11 cellular contexts compared by ENCODE assay signal in genomic region chr2:144834954-144835633, GRCh38.
DNase-seq lines count a peak whose midpoint lies in the region; ATAC-seq and TF ChIP-seq lines count a peak whose summit lies in the region.
"Had no signal": no experiment of that assay in that cellular context is flagged by ENCODE, and none has a peak within 500 bp of the region (broad histone marks: within the 10 kb centered on the region; RNA-seq: fewer than 3 reads in every experiment).

No MANE protein-coding gene starts in this region.

- CTCF ChIA-PET in activated CD4-positive, alpha-beta T cell treated with anti-CD3 and anti-CD28 coated beads, Interleukin-2, amount 10 ng/mL, durations not matched to agents 7 days and 5 days (lab: Charles Lee), result no interaction called here

- POLR2A ChIA-PET in activated CD4-positive, alpha-beta T cell treated with anti-CD3 and anti-CD28 coated beads, Interleukin-2, amount 10 ng/mL, durations not matched to agents 7 days and 5 days (lab: Charles Lee), result no interaction called here
- POLR2A ChIA-PET in naive thymus-derived CD8-positive, alpha-beta T cell (lab: Charles Lee), result no interaction called here

- H2AFZ ChIP-seq in ACC112 (ENCODE audit: low read length, unreplicated experiment), result peak overlapping the region; percentile 71

- peak overlapping the region; percentile 88 for H3K27ac ChIP-seq in ACC112 (ENCODE audit: low read depth, low read length)
- H3K27ac ChIP-seq: BLaER1, suprapubic skin had no signal

- H3K4me3 ChIP-seq in ACC112 (ENCODE audit: low read depth, low read length), result peak overlapping the region; percentile 45
- no peak overlapping the region for H3K4me3 ChIP-seq in MG63
- peak overlapping the region; percentile 29 for H3K4me3 ChIP-seq in choroid plexus epithelial cell (ENCODE audit: low read depth, low read length)
- H3K4me3 ChIP-seq: BLaER1, suprapubic skin had no signal

- no peak for TF ChIP-seq CTCF in choroid plexus epithelial cell (conservative IDR thresholded peaks at IDR 0.05; ENCODE audit: low read depth, low read length)

- H3K4me1 Mint-ChIP-seq in activated CD4-positive, alpha-beta T cell treated with anti-CD3 and anti-CD28 coated beads, Interleukin-2, amount 10 ng/mL, durations not matched to agents 7 days and 5 days, result no peaks in the 10 kb centered on the region
- H3K4me1 Mint-ChIP-seq in naive thymus-derived CD8-positive, alpha-beta T cell, result no peaks in the 10 kb centered on the region

- ATAC-seq in left lobe of liver, result peak; percentile 32
- no peak for ATAC-seq in GM21526 (IDR thresholded peaks at IDR 0.05; ENCODE audit: low FRiP score, unreplicated experiment)
- no peak for ATAC-seq in naive thymus-derived CD8-positive, alpha-beta T cell

- H3K4me3 Mint-ChIP-seq in activated CD4-positive, alpha-beta T cell treated with anti-CD3 and anti-CD28 coated beads, Interleukin-2, amount 10 ng/mL, durations not matched to agents 7 days and 5 days, result no peak overlapping the region
- no peak overlapping the region for H3K4me3 Mint-ChIP-seq in naive thymus-derived CD8-positive, alpha-beta T cell

- no peaks in the 10 kb centered on the region for H3K27me3 Mint-ChIP-seq in activated CD4-positive, alpha-beta T cell treated with anti-CD3 and anti-CD28 coated beads, Interleukin-2, amount 10 ng/mL, durations not matched to agents 7 days and 5 days
- peaks cover 0 to 8% (median 0%) of the 10 kb centered on the region in 5 donors for H3K27me3 Mint-ChIP-seq in naive thymus-derived CD8-positive, alpha-beta T cell

- H3K27ac Mint-ChIP-seq in activated CD4-positive, alpha-beta T cell treated with anti-CD3 and anti-CD28 coated beads, Interleukin-2, amount 10 ng/mL, durations not matched to agents 7 days and 5 days, result no peak overlapping the region
- H3K27ac Mint-ChIP-seq in naive thymus-derived CD8-positive, alpha-beta T cell, result no peak overlapping the region

- no peaks in the 10 kb centered on the region for H3K27me3 ChIP-seq in ACC112 (ENCODE audit: insufficient read depth, low read length)
- H3K27me3 ChIP-seq in MG63, result no peaks in the 10 kb centered on the region
- H3K27me3 ChIP-seq: BLaER1, suprapubic skin had no signal

- peaks cover 42% of the 10 kb centered on the region for H3K4me1 ChIP-seq in ACC112 (ENCODE audit: control insufficient read depth, insufficient read depth, low read length, unreplicated experiment)
- H3K4me1 ChIP-seq: BLaER1, suprapubic skin had no signal

- H3K9me3 Mint-ChIP-seq in activated CD4-positive, alpha-beta T cell treated with anti-CD3 and anti-CD28 coated beads, Interleukin-2, amount 10 ng/mL, durations not matched to agents 7 days and 5 days, result no peaks in the 10 kb centered on the region
- no peaks in the 10 kb centered on the region for H3K9me3 Mint-ChIP-seq in naive thymus-derived CD8-positive, alpha-beta T cell

- H3K36me3 Mint-ChIP-seq in activated CD4-positive, alpha-beta T cell treated with anti-CD3 and anti-CD28 coated beads, Interleukin-2, amount 10 ng/mL, durations not matched to agents 7 days and 5 days (ENCODE audit: low read depth), result no peaks in the 10 kb centered on the region
- H3K36me3 Mint-ChIP-seq in naive thymus-derived CD8-positive, alpha-beta T cell, result no peaks in the 10 kb centered on the region

- H3K36me3 ChIP-seq in ACC112 (ENCODE audit: insufficient read depth, low read length) (no peaks in the 10 kb centered on the region), MG63 (no peaks in the 10 kb centered on the region)
- H3K36me3 ChIP-seq: BLaER1, suprapubic skin had no signal

- H3K79me2 ChIP-seq in ACC112 (ENCODE audit: control insufficient read depth, insufficient read depth, low read length, unreplicated experiment), result no peaks in the 10 kb centered on the region

- H3K9me3 ChIP-seq in MG63, result no peaks in the 10 kb centered on the region
- H3K9me3 ChIP-seq: BLaER1, suprapubic skin had no signal

- peak; percentile 44 for DNase-seq in MG63
- DNase-seq in choroid plexus epithelial cell (ENCODE audit: low read depth), result peak; percentile 92
- no peak for DNase-seq in left lobe of liver (ENCODE audit: low spot score)
- DNase-seq in activated CD4-positive, alpha-beta T cell treated with anti-CD3 and anti-CD28 coated beads, Interleukin-2, amount 10 ng/mL, durations not matched to agents 7 days and 5 days, result no peak
- DNase-seq in C1 segment of cervical spinal cord (lab: John Stamatoyannopoulos, UW), result no peak
- DNase-seq in naive thymus-derived CD8-positive, alpha-beta T cell, result no peak
- DNase-seq: activated CD4-positive, alpha-beta T cell treated with anti-CD3 and anti-CD28 coated beads for 4 hours had no signal

Comparison
In these comparisons a context has a peak if more than half of its experiments do, and no peak if none do; other contexts are left out.
1. DNase-seq: peak in MG63 (single experiment) and choroid plexus epithelial cell (single experiment); none in left lobe of liver (single experiment), activated CD4-positive, alpha-beta T cell treated with anti-CD3 and anti-CD28 coated beads, Interleukin-2, amount 10 ng/mL, durations not matched to agents 7 days and 5 days (single experiment), C1 segment of cervical spinal cord (0 of 14) and naive thymus-derived CD8-positive, alpha-beta T cell (0 of 10).